In the genomic region with DNA sequence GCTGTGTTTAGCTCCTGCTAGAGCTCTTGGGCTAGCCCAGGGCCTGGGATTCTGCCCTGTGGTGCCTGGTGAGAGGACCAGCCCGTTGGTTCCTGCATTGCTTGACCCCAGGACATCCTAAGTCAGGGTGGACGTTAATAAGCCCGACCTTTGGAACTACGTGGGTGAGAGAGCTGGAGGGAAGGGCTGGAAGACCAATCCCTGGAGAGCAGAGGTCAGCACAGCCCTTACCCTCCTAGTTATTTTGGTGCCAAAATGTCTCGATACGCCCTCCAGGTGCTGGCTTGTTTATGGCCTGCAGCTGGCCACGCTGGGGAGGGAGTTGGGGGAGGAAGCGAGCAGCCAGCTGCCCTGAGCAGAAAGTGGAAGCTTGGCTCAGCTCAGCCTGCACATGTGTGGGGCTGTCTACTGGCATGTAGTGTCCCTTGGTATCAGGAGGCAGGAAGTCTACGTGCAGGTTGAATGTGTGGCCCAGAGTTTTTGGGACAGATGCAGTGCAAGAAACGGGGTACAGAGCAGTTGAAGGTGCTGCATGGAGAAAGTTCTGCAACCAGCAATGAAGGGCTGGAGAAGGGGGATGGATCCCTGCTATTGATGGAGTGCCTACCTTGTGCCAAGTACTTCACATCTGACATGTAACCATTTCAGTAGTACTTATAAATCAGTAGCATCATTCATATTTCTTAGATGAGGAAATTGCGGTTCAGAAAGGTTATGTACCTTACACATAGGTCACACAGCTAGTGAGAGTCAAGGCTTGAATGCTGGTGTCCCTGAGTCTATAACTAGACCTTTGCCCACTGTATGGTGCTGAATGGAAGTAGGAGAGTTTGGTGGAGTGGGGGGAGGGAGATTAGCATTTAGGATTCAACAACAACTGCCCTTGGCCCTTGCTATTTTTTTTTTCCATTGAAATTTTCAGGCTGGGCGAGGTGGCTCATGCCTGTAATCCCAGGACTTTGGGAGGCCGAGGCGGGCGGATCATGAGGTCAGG, we compare ENCODE assay signal across 8 cellular contexts. TPM values are rescaled to one million over a fixed set of nuclear protein-coding genes. Genes with fewer than 3 reads are reported as not detected.
DNase-seq lines count a peak whose midpoint lies in the region; ATAC-seq and TF ChIP-seq lines count a peak whose summit lies in the region.

No MANE protein-coding gene starts in this region.

- H3K9me3 Mint-ChIP-seq in activated B cell treated with CpG ODN at 0.5 μM for 24 hours, result no peaks in the 10 kb centered on the region
- H3K9me3 Mint-ChIP-seq in activated CD4-positive, alpha-beta memory T cell treated with anti-CD3 and anti-CD28 coated beads, Interleukin-2, amount 10 ng/mL, durations not matched to agents 7 days and 5 days, result no peaks in the 10 kb centered on the region

- H3K4me1 Mint-ChIP-seq in activated B cell treated with CpG ODN at 0.5 μM for 24 hours, result peaks cover 69% of the 10 kb centered on the region
- peaks cover 40% of the 10 kb centered on the region for H3K4me1 Mint-ChIP-seq in activated CD4-positive, alpha-beta memory T cell treated with anti-CD3 and anti-CD28 coated beads, Interleukin-2, amount 10 ng/mL, durations not matched to agents 7 days and 5 days

- peak; percentile 52 for ATAC-seq in HG03066 (IDR thresholded peaks at IDR 0.05; ENCODE audit: low read depth, unreplicated experiment)
- ATAC-seq in activated B cell treated with CpG ODN at 0.5 μM for 24 hours (ENCODE audit: low read depth), result peak; percentile 53
- ATAC-seq in HG02885 (IDR thresholded peaks at IDR 0.05; ENCODE audit: poor library complexity, unreplicated experiment), result no peak

- H3K36me3 Mint-ChIP-seq in activated B cell treated with CpG ODN at 0.5 μM for 24 hours (ENCODE audit: low read depth), result peaks cover 5% of the 10 kb centered on the region
- peaks cover 2% of the 10 kb centered on the region for H3K36me3 Mint-ChIP-seq in activated CD4-positive, alpha-beta memory T cell treated with anti-CD3 and anti-CD28 coated beads, Interleukin-2, amount 10 ng/mL, durations not matched to agents 7 days and 5 days (ENCODE audit: low read depth)

- TF ChIP-seq CTCF in activated B cell treated with CpG ODN at 0.5 μM for 24 hours (IDR thresholded peaks at IDR 0.05), result no peak

- POLR2A ChIA-PET in activated B cell treated with CpG ODN at 0.5 μM for 24 hours (lab: Charles Lee), result interaction anchor here (0.6 to 3.7 kb wide), 7 partner anchors 10 to 82 kb away, joined by 3 to 35 read pairs (median 7); no protein-coding TSS in a partner anchor
- POLR2A ChIA-PET in activated CD4-positive, alpha-beta memory T cell treated with anti-CD3 and anti-CD28 coated beads, Interleukin-2, amount 10 ng/mL, durations not matched to agents 7 days and 5 days (lab: Charles Lee), result interaction anchor here (0.9 to 1.5 kb wide), 2 partner anchors 9 to 18 kb away, joined by 3 to 5 read pairs; no protein-coding TSS in a partner anchor

- H3K27me3 Mint-ChIP-seq in activated B cell treated with CpG ODN at 0.5 μM for 24 hours, result no peaks in the 10 kb centered on the region
- peaks cover 15% of the 10 kb centered on the region for H3K27me3 Mint-ChIP-seq in activated CD4-positive, alpha-beta memory T cell treated with anti-CD3 and anti-CD28 coated beads, Interleukin-2, amount 10 ng/mL, durations not matched to agents 7 days and 5 days

- DNase-seq in SKM-1 treated with dmso at 0.1 percent for 144 hours (lab: John Stamatoyannopoulos, UW; ENCODE audit: unreplicated experiment) (peak; percentile 48), SKM-1 (lab: John Stamatoyannopoulos, UW; ENCODE audit: unreplicated experiment) (no peak), activated B cell treated with CpG ODN at 0.5 μM for 24 hours (peak; percentile 38), myocyte (ENCODE audit: low read depth) (peak; percentile 67)
- DNase-seq in stimulated activated CD4-positive, alpha-beta T cell treated with anti-CD3 and anti-CD28 coated beads, Interleukin-15, amount 100 ng/mL, for 24 hours, result no peak
- no peak for DNase-seq in activated CD4-positive, alpha-beta memory T cell treated with anti-CD3 and anti-CD28 coated beads, Interleukin-2, amount 10 ng/mL, durations not matched to agents 7 days and 5 days

- H3K27ac Mint-ChIP-seq in activated B cell treated with CpG ODN at 0.5 μM for 24 hours, result peak overlapping the region; percentile 82
- H3K27ac Mint-ChIP-seq in activated CD4-positive, alpha-beta memory T cell treated with anti-CD3 and anti-CD28 coated beads, Interleukin-2, amount 10 ng/mL, durations not matched to agents 7 days and 5 days, result no peak overlapping the region

- intact Hi-C loops in activated B cell treated with CpG ODN at 0.5 μM for 24 hours (cut with micrococcal nuclease), result loop anchor here (1.0 kb wide), 1 partner anchor 10 kb away; no protein-coding TSS in a partner anchor

- peak overlapping the region; percentile 73 for H3K4me3 Mint-ChIP-seq in activated B cell treated with CpG ODN at 0.5 μM for 24 hours
- H3K4me3 Mint-ChIP-seq in activated CD4-positive, alpha-beta memory T cell treated with anti-CD3 and anti-CD28 coated beads, Interleukin-2, amount 10 ng/mL, durations not matched to agents 7 days and 5 days, result no peak overlapping the region

- CTCF ChIA-PET in activated B cell treated with CpG ODN at 0.5 μM for 24 hours (lab: Charles Lee), result interaction anchor here (0.7 to 1.8 kb wide), 4 partner anchors 17 to 94 kb away, joined by 3 to 10 read pairs (median 4); no protein-coding TSS in a partner anchor
- CTCF ChIA-PET in activated CD4-positive, alpha-beta memory T cell treated with anti-CD3 and anti-CD28 coated beads, Interleukin-2, amount 10 ng/mL, durations not matched to agents 7 days and 5 days (lab: Charles Lee), result interaction anchor here (1.4 kb wide), 1 partner anchor 81 kb away, joined by 3 read pairs; no protein-coding TSS in a partner anchor

RNA-seq across cellular contexts. Expression of a gene that starts 5.0 kb away (rescaled TPM):
- total RNA-seq in activated B cell treated with CpG ODN at 0.5 μM for 24 hours (140 and 188 TPM in 2 replicates), myocyte (45.1 and 59.5 TPM in 2 replicates)
- 32.5 TPM for polyA plus RNA-seq in myocyte (2012)
- 10 to 100 TPM; 77.8 to 78.3 TPM for total RNA-seq in activated CD4-positive, alpha-beta memory T cell treated with anti-CD3 and anti-CD28 coated beads, Interleukin-2, amount 10 ng/mL, durations not matched to agents 7 days and 5 days

RNA-seq across cellular contexts. Expression of a gene that starts 41.7 kb away (rescaled TPM):
- total RNA-seq in activated B cell treated with CpG ODN at 0.5 μM for 24 hours, result 0.04 TPM in 1 of 2 replicates, not detected in the other
- total RNA-seq in myocyte, result not detected in 2 replicates
- not detected for polyA plus RNA-seq in myocyte (2012)
- under 1 TPM in 1 of 2 experiments, not detected in 1; 0.10 TPM for total RNA-seq in activated CD4-positive, alpha-beta memory T cell treated with anti-CD3 and anti-CD28 coated beads, Interleukin-2, amount 10 ng/mL, durations not matched to agents 7 days and 5 days

Comparison
In these comparisons a context has a peak if more than half of its experiments do, and no peak if none do; other contexts are left out.
1. DNase-seq: peak in SKM-1 treated with dmso at 0.1 percent for 144 hours (single experiment), activated B cell treated with CpG ODN at 0.5 μM for 24 hours (single experiment) and myocyte (single experiment); none in SKM-1 (single experiment), stimulated activated CD4-positive, alpha-beta T cell treated with anti-CD3 and anti-CD28 coated beads, Interleukin-15, amount 100 ng/mL, for 24 hours (single experiment) and activated CD4-positive, alpha-beta memory T cell treated with anti-CD3 and anti-CD28 coated beads, Interleukin-2, amount 10 ng/mL, durations not matched to agents 7 days and 5 days (single experiment).